21 cellular contexts compared by ENCODE assay signal in genomic region chr12:64835926-64836325, GRCh38.
"Had no signal": no experiment of that assay in that cellular context is flagged by ENCODE, and none has a peak within 500 bp of the region (broad histone marks: within the 10 kb centered on the region; RNA-seq: fewer than 3 reads in every experiment).

No MANE protein-coding gene starts in this region.

- H3K4me1 ChIP-seq: heart left ventricle, psoas muscle, testis, tibial nerve had no signal

- H3K36me3 ChIP-seq: neutrophil had no signal

- H3K4me3 ChIP-seq: heart left ventricle, psoas muscle, testis, tibial nerve had no signal

- FAIRE-seq: endometrium, frontal cortex, islet of Langerhans had no signal

- ATAC-seq: esophagus mucosa; heart left ventricle; left lobe of liver; naive thymus-derived CD8-positive, alpha-beta T cell; psoas muscle; sciatic nerve; stimulated activated naive B cell treated with anti-CD40 and anti-IgM and Interleukin-4, amounts not matched to agents 10 μg/mL and 1 μg/mL and 100 μg/mL, for 72 hours; stimulated activated naive CD8-positive, alpha-beta T cell treated with anti-CD3 and anti-CD28 coated beads, Interleukin-15, amount 100 ng/mL, for 72 hours had no signal

- H3K4me3 Mint-ChIP-seq: naive thymus-derived CD8-positive, alpha-beta T cell; stimulated activated naive B cell treated with anti-CD40 and anti-IgM and Interleukin-4, amounts not matched to agents 10 μg/mL and 1 μg/mL and 100 μg/mL, for 72 hours; stimulated activated naive CD8-positive, alpha-beta T cell treated with anti-CD3 and anti-CD28 coated beads, Interleukin-15, amount 100 ng/mL, for 72 hours had no signal

- H3K9me3 Mint-ChIP-seq: stimulated activated naive CD8-positive, alpha-beta T cell treated with anti-CD3 and anti-CD28 coated beads, Interleukin-15, amount 100 ng/mL, for 72 hours had no signal

- H3K4me1 Mint-ChIP-seq: naive thymus-derived CD8-positive, alpha-beta T cell; stimulated activated naive CD8-positive, alpha-beta T cell treated with anti-CD3 and anti-CD28 coated beads, Interleukin-15, amount 100 ng/mL, for 72 hours had no signal

- DNase-seq: effector memory CD4-positive, alpha-beta T cell; heart left ventricle; hypothalamus; kidney glomerular epithelial cell; mammary epithelial cell; naive thymus-derived CD8-positive, alpha-beta T cell; psoas muscle; retina; stimulated activated CD4-positive, alpha-beta T cell treated with anti-CD3 and anti-CD28 coated beads, Interleukin-2, amount 100 ng/mL, for 24 hours; stimulated activated CD4-positive, alpha-beta T cell treated with anti-CD3 and anti-CD28 coated beads, Interleukin-4, amount 100 ng/mL, for 4 hours; stimulated activated naive B cell treated with anti-CD40 and anti-IgM and Interleukin-4, amounts not matched to agents 10 μg/mL and 1 μg/mL and 100 μg/mL, for 72 hours; stimulated activated naive CD8-positive, alpha-beta T cell treated with anti-CD3 and anti-CD28 coated beads, Interleukin-15, amount 100 ng/mL, for 72 hours; testis had no signal

- H3K27ac Mint-ChIP-seq: naive thymus-derived CD8-positive, alpha-beta T cell; stimulated activated naive B cell treated with anti-CD40 and anti-IgM and Interleukin-4, amounts not matched to agents 10 μg/mL and 1 μg/mL and 100 μg/mL, for 72 hours; stimulated activated naive CD8-positive, alpha-beta T cell treated with anti-CD3 and anti-CD28 coated beads, Interleukin-15, amount 100 ng/mL, for 72 hours had no signal

- H3K9me3 ChIP-seq: neutrophil, testis, tibial nerve had no signal

- H3K27me3 ChIP-seq: testis, tibial nerve had no signal

- H3K27ac ChIP-seq: heart left ventricle, neutrophil, psoas muscle, testis, tibial nerve had no signal
